ENCODE assay signal across 25 cellular contexts in genomic region chr1:219140308-219140877, GRCh38. TPM values are rescaled to one million over a fixed set of nuclear protein-coding genes. Genes with fewer than 3 reads are reported as not detected.
DNase-seq lines count a peak whose midpoint lies in the region; TF ChIP-seq lines count a peak whose summit lies in the region.
"Had no signal": no experiment of that assay in that cellular context is flagged by ENCODE, and none has a peak within 500 bp of the region (broad histone marks: within the 10 kb centered on the region; RNA-seq: fewer than 3 reads in every experiment).

No MANE protein-coding gene starts in this region.

- intact Hi-C loops in left ventricle myocardium inferior (cut with micrococcal nuclease) = no loop called here

- H3K4me3 ChIP-seq in ACC112 (ENCODE audit: low read depth, low read length) = no peak overlapping the region
- H3K4me3 ChIP-seq in SK-N-SH (ENCODE audit: low read depth in 2 of 2, low read length in 1 of 2) = no peak overlapping the region
- H3K4me3 ChIP-seq in left ventricle myocardium inferior = no peak overlapping the region
- H3K4me3 ChIP-seq: A549, BLaER1, GM12878 had no signal

- H3K27me3 Mint-ChIP-seq in activated T-cell treated with anti-CD3 and anti-CD28 coated beads, Interleukin-2, amount 50 U/mL, for 24 hours = no peaks in the 10 kb centered on the region
- H3K27me3 Mint-ChIP-seq: CD4-positive, CD25-positive, alpha-beta regulatory T cell had no signal

- H3K4me1 Mint-ChIP-seq in activated T-cell treated with anti-CD3 and anti-CD28 coated beads, Interleukin-2, amount 50 U/mL, for 24 hours (ENCODE audit: low read depth) = no peaks in the 10 kb centered on the region
- H3K4me1 Mint-ChIP-seq: CD4-positive, alpha-beta memory T cell; CD4-positive, CD25-positive, alpha-beta regulatory T cell; CD8-positive, alpha-beta memory T cell had no signal

- H4K20me1 ChIP-seq in SK-N-SH (ENCODE audit: insufficient read depth) = no peaks in the 10 kb centered on the region
- H4K20me1 ChIP-seq: BLaER1 had no signal

- H3K9ac ChIP-seq in SK-N-SH = no peak overlapping the region
- H3K9ac ChIP-seq: BLaER1 had no signal

- CTCF ChIA-PET in SK-N-SH (lab: Yijun Ruan, JAX) = interaction anchor here (0.5 to 1.6 kb wide), 3 partner anchors 9 to 277 kb away, joined by 3 to 7 read pairs (median 3); no protein-coding TSS in a partner anchor

- TF ChIP-seq EP300 in SK-N-SH (IDR thresholded peaks at IDR 0.05; ENCODE audit: borderline replicate concordance in 1 of 2, low read depth in 1 of 2, low read length in 1 of 2) = peak in 1 of 2 experiments; percentile 74; a peak in 2 of 4 replicates

- H3K9me2 ChIP-seq in SK-N-SH = no peaks in the 10 kb centered on the region

- TF ChIP-seq RAD21 in SK-N-SH (IDR thresholded peaks at IDR 0.05; ENCODE audit: low read length) = peak; percentile 18; the same call in 1 of the 2 replicates

- H3K27me3 ChIP-seq in ACC112 (ENCODE audit: insufficient read depth, low read length) = no peaks in the 10 kb centered on the region
- no peaks in the 10 kb centered on the region for H3K27me3 ChIP-seq in SK-N-SH (ENCODE audit: insufficient read depth)
- no peaks in the 10 kb centered on the region for H3K27me3 ChIP-seq in left ventricle myocardium inferior (ENCODE audit: low read depth)
- H3K27me3 ChIP-seq: BE2C, BLaER1 had no signal

- no peaks in the 10 kb centered on the region for H3K36me3 ChIP-seq in ACC112 (ENCODE audit: insufficient read depth, low read length)
- no peaks in the 10 kb centered on the region for H3K36me3 ChIP-seq in SK-N-SH (replicated peaks in 1 of 2; ENCODE audit: control insufficient read depth in 1 of 2, insufficient read depth in 2 of 2, low read length in 1 of 2)
- H3K36me3 ChIP-seq in left ventricle myocardium inferior = no peaks in the 10 kb centered on the region
- H3K36me3 ChIP-seq: BE2C, BLaER1 had no signal

- H3F3A ChIP-seq in SK-N-SH (replicated peaks; ENCODE audit: insufficient read depth) = peaks cover 8% of the 10 kb centered on the region

- H3K4me1 ChIP-seq in ACC112 (ENCODE audit: control insufficient read depth, insufficient read depth, low read length, unreplicated experiment) (peaks cover 9% of the 10 kb centered on the region), SK-N-SH (ENCODE audit: control insufficient read depth in 1 of 2, insufficient read depth in 2 of 2, low read depth in 1 of 2, low read length in 1 of 2) (peaks cover 0 to 10% of the 10 kb centered on the region in 2 experiments; a peak in 2 of 4 replicates), left ventricle myocardium inferior (peaks cover 5% of the 10 kb centered on the region)
- H3K4me1 ChIP-seq: BE2C, BLaER1 had no signal

- DNase-seq in SK-N-SH = peak; percentile 21
- DNase-seq in activated CD8-positive, alpha-beta memory T cell treated with anti-CD3 and anti-CD28 coated beads, Interleukin-2, amount 50 U/mL, for 48 hours = no peak
- no peak for DNase-seq in left ventricle myocardium inferior
- DNase-seq in activated T-cell treated with anti-CD3 and anti-CD28 coated beads, Interleukin-2, amount 50 U/mL, for 24 hours = no peak
- DNase-seq: ACHN; BE2C; C1 segment of cervical spinal cord; CD4-positive, alpha-beta memory T cell; CD4-positive, CD25-positive, alpha-beta regulatory T cell; CD8-positive, alpha-beta memory T cell; COR-L47; DMS 273 treated with DMSO at 0.1 percent for 48 hours; DMS153; DMS53; DMS79; DND-41; EL; GDM1 had no signal

- H3K9me3 ChIP-seq in SK-N-SH (peaks cover 10% of the 10 kb centered on the region; the same call in 1 of the 2 replicates), left ventricle myocardium inferior (replicated peaks) (peaks cover 8% of the 10 kb centered on the region)
- H3K9me3 ChIP-seq: BE2C, BLaER1 had no signal

- H3K27ac ChIP-seq in ACC112 (ENCODE audit: low read depth, low read length) (no peak overlapping the region), SK-N-SH (ENCODE audit: low read depth in 2 of 2, low read length in 1 of 2) (peak overlapping the region in 1 of 2 experiments; percentile 6; a peak in 1 of 4 replicates), VCaP (peak overlapping the region; percentile 13; the same call in 1 of the 2 replicates), left ventricle myocardium inferior (replicated peaks) (no peak overlapping the region)
- H3K27ac ChIP-seq: 22Rv1, A549, BLaER1 had no signal

- no peak overlapping the region for H3K27ac Mint-ChIP-seq in activated T-cell treated with anti-CD3 and anti-CD28 coated beads, Interleukin-2, amount 50 U/mL, for 24 hours
- H3K27ac Mint-ChIP-seq: CD14-positive monocyte; CD4-positive, alpha-beta memory T cell; CD4-positive, CD25-positive, alpha-beta regulatory T cell; CD8-positive, alpha-beta memory T cell had no signal

- H3K9me3 Mint-ChIP-seq in activated T-cell treated with anti-CD3 and anti-CD28 coated beads, Interleukin-2, amount 50 U/mL, for 24 hours = no peaks in the 10 kb centered on the region
- H3K9me3 Mint-ChIP-seq: CD4-positive, alpha-beta memory T cell had no signal

- H3K36me3 Mint-ChIP-seq in activated T-cell treated with anti-CD3 and anti-CD28 coated beads, Interleukin-2, amount 50 U/mL, for 24 hours (ENCODE audit: low read depth) = no peaks in the 10 kb centered on the region
- H3K36me3 Mint-ChIP-seq: CD14-positive monocyte; CD4-positive, alpha-beta memory T cell; CD4-positive, CD25-positive, alpha-beta regulatory T cell; CD8-positive, alpha-beta memory T cell had no signal

- H2AFZ ChIP-seq in ACC112 (ENCODE audit: low read length, unreplicated experiment) (peak overlapping the region; percentile 38), SK-N-SH (ENCODE audit: low read depth) (no peak overlapping the region)

- TF ChIP-seq CTCF in SK-N-SH (IDR thresholded peaks at IDR 0.05) = no peak
- TF ChIP-seq CTCF in VCaP (conservative IDR thresholded peaks at IDR 0.05) = no peak
- no peak for TF ChIP-seq CTCF in left ventricle myocardium inferior (IDR thresholded peaks at IDR 0.05; ENCODE audit: borderline replicate concordance)

- WGBS in SK-N-SH (ENCODE audit: low lambda C conversion rate) = 13% methylated on average over 2 of the region's 2 CpGs

- no peaks in the 10 kb centered on the region for H3K79me2 ChIP-seq in ACC112 (ENCODE audit: control insufficient read depth, insufficient read depth, low read length, unreplicated experiment)
- H3K79me2 ChIP-seq in SK-N-SH (ENCODE audit: insufficient read depth) = no peaks in the 10 kb centered on the region

- POLR2A ChIA-PET in SK-N-SH (lab: Yijun Ruan, JAX) = no interaction called here

- no peak overlapping the region for H3K4me2 ChIP-seq in SK-N-SH
- H3K4me2 ChIP-seq: A549, BLaER1 had no signal

- H3K4me3 Mint-ChIP-seq in activated T-cell treated with anti-CD3 and anti-CD28 coated beads, Interleukin-2, amount 50 U/mL, for 24 hours = no peak overlapping the region
- H3K4me3 Mint-ChIP-seq: CD14-positive monocyte; CD4-positive, alpha-beta memory T cell; CD4-positive, CD25-positive, alpha-beta regulatory T cell; CD8-positive, alpha-beta memory T cell had no signal

TF ChIP-seq in SK-N-SH, 30 proteins besides CTCF, POLR2A, EP300 and RAD21:
- peak; percentile 41; the same call in 1 of the 2 replicates for TF ChIP-seq TCF12 (IDR thresholded peaks at IDR 0.05)
- TF ChIP-seq SMC3 (IDR thresholded peaks at IDR 0.05; ENCODE audit: low read depth, low read length) = no peak
- TF ChIP-seq YY1 (IDR thresholded peaks at IDR 0.05; ENCODE audit: low read depth) = no peak
- TF ChIP-seq TAF1 (IDR thresholded peaks at IDR 0.05; ENCODE audit: borderline replicate concordance, low read depth, low read length) = no peak
- peak; percentile 64; the same call in 1 of the 2 replicates for TF ChIP-seq MXI1 (IDR thresholded peaks at IDR 0.05; ENCODE audit: low read depth, low read length)
- TF ChIP-seq NFIC (IDR thresholded peaks at IDR 0.05; ENCODE audit: borderline replicate concordance) = peak; percentile 12; the same call in 1 of the 2 replicates
- TF ChIP-seq USF1 (IDR thresholded peaks at IDR 0.05; ENCODE audit: borderline replicate concordance, low read depth) = no peak
- TF ChIP-seq GABPA (IDR thresholded peaks at IDR 0.05; ENCODE audit: low read depth) = no peak
- TF ChIP-seq RFX5 (IDR thresholded peaks at IDR 0.05; ENCODE audit: low read length) = no peak
- no peak for TF ChIP-seq FOXJ3 (CRISPR knock-in tag; IDR thresholded peaks at IDR 0.05)
- TF ChIP-seq GATA2 (CRISPR knock-in tag; IDR thresholded peaks at IDR 0.05) = peak; percentile 93
- TF ChIP-seq RCOR1 (IDR thresholded peaks at IDR 0.05; ENCODE audit: low read length) = peak; percentile 97
- 0 out of 2 replicates have a peak, but pooled peaks have one; percentile 17 for TF ChIP-seq TEAD4 (IDR thresholded peaks at IDR 0.05; ENCODE audit: borderline replicate concordance, insufficient read depth)
- TF ChIP-seq CHD2 (IDR thresholded peaks at IDR 0.05; ENCODE audit: low read length, partially characterized antibody) = peak; percentile 62

RNA-seq across cellular contexts. Expression of gene LYPLAL1, which starts 33.3 kb away (rescaled TPM):
- 11.2 and 15.6 TPM in 2 replicates for polyA plus RNA-seq in SK-N-SH (2012; rRNA removed)
- polyA plus RNA-seq in SK-N-SH (2012; cell fraction: cytosol; rRNA removed) = 16.7 and 27.6 TPM in 2 replicates
- polyA plus RNA-seq in SK-N-SH (2012; cell fraction: nucleus; rRNA removed) = 20.1 and 29.7 TPM in 2 replicates
- 85.8 TPM for total RNA-seq in left ventricle myocardium inferior
